In the genomic region with DNA sequence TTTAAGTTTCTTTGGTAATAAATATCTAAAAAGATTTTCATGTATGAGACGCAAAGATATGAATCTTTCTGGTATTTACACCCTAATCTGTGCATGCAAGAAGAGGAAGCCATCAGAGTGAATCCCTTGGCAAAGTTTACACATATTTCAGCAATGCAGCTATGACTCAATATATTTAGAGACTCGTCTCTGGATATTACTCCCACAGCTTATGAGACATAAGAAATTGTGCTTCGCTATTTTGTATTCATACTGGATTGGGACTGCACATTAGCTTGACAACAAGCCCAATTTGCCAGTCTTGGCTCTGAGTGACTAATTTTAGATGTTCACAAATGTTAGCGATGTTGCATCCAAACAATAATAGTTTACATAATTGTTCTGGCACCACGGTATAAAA, we compare ENCODE assay signal across 20 cellular contexts.
DNase-seq lines count a peak whose midpoint lies in the region; ATAC-seq and TF ChIP-seq lines count a peak whose summit lies in the region.
"Had no signal": no experiment of that assay in that cellular context is flagged by ENCODE, and none has a peak within 500 bp of the region (broad histone marks: within the 10 kb centered on the region; RNA-seq: fewer than 3 reads in every experiment).

No MANE protein-coding gene starts in this region.

- no peak overlapping the region for H3K27ac Mint-ChIP-seq in activated naive CD4-positive, alpha-beta T cell treated with anti-CD3 and anti-CD28 coated beads, Interleukin-2, amount 50 U/mL, for 72 hours
- H3K27ac Mint-ChIP-seq: activated CD8-positive, alpha-beta T cell treated with anti-CD3 and anti-CD28 coated beads, Interleukin-2, amount 10 ng/mL, durations not matched to agents 7 days and 5 days; activated naive CD8-positive, alpha-beta T cell treated with anti-CD3 and anti-CD28 coated beads, Interleukin-2, amount 50 U/mL, for 24 hours; T-cell had no signal

- no CpG with 5 or more reads among the region's 5 CpGs for WGBS in IMR-90 (ENCODE audit: extremely low coverage in 2 of 2, insufficient read length in 1 of 2), 2 experiments

- H3K14ac ChIP-seq in IMR-90 (replicated peaks; ENCODE audit: low read depth, low read length), result no peak overlapping the region

- no peak overlapping the region for H2BK15ac ChIP-seq in IMR-90 (ENCODE audit: low read depth, low read length)

- in situ Hi-C loops in IMR-90 (cut with MboI; ENCODE audit: low sequenced_read_pairs), result no loop called here

- H2AFZ ChIP-seq in IMR-90 (replicated peaks; ENCODE audit: low read length, poor library complexity), result no peak overlapping the region
- H2AFZ ChIP-seq: parathyroid adenoma had no signal

- no peaks in the 10 kb centered on the region for H3K36me3 ChIP-seq in IMR-90 (ENCODE audit: control insufficient read depth, insufficient read depth, low read length)
- H3K36me3 ChIP-seq: WERI-Rb-1 had no signal

- H3K79me1 ChIP-seq in IMR-90 (ENCODE audit: low read depth in 1 of 2, low read length in 2 of 2), result no peaks in the 10 kb centered on the region

- no peak overlapping the region for H4K8ac ChIP-seq in IMR-90 (ENCODE audit: low read depth in 2 of 2, low read length in 2 of 2)

- no peak for TF ChIP-seq CTCF in IMR-90 (conservative IDR thresholded peaks at IDR 0.05; ENCODE audit: low read depth, low read length)
- TF ChIP-seq CTCF in choroid plexus epithelial cell (conservative IDR thresholded peaks at IDR 0.05; ENCODE audit: low read depth, low read length), result no peak

- no peak overlapping the region for H3K4ac ChIP-seq in IMR-90 (ENCODE audit: low read depth, low read length)

- H3K9me3 Mint-ChIP-seq in activated naive CD4-positive, alpha-beta T cell treated with anti-CD3 and anti-CD28 coated beads, Interleukin-2, amount 50 U/mL, for 72 hours, result peaks cover 17 to 20% of the 10 kb centered on the region in 2 donors

- H3K56ac ChIP-seq in IMR-90 (ENCODE audit: extremely low read depth, insufficient read depth, low read length), result no peak overlapping the region

- H3K23ac ChIP-seq in IMR-90 (ENCODE audit: low read depth, low read length), result no peak overlapping the region

- intact Hi-C loops in IMR-90 (cut with micrococcal nuclease), result no loop called here

- H3K9me1 ChIP-seq in IMR-90 (ENCODE audit: insufficient read depth, low read length), result no peaks in the 10 kb centered on the region

- H2BK20ac ChIP-seq in IMR-90 (ENCODE audit: low read depth, low read length), result no peak overlapping the region

- TF ChIP-seq POLR2A in IMR-90 (IDR thresholded peaks at IDR 0.05; ENCODE audit: low read depth, low read length), result no peak

- TF ChIP-seq RAD21 in IMR-90 (IDR thresholded peaks at IDR 0.05; ENCODE audit: low read length), result no peak

- H2BK5ac ChIP-seq in IMR-90 (ENCODE audit: low read depth, low read length, poor library complexity, severe bottlenecking), result no peak overlapping the region

- no peaks in the 10 kb centered on the region for H3K27me3 ChIP-seq in IMR-90 (ENCODE audit: control insufficient read depth, insufficient read depth, low read length)

- no peak overlapping the region for H2BK120ac ChIP-seq in IMR-90 (ENCODE audit: low read depth, low read length)

- DNase-seq in AG08395 (ENCODE audit: low spot score) (peak; percentile 55), IMR-90 (peak; percentile 69), choroid plexus epithelial cell (ENCODE audit: low read depth) (peak; percentile 83), kidney tubule cell (ENCODE audit: low spot score) (peak; percentile 1), NCI-H2171 (lab: John Stamatoyannopoulos, UW) (no peak), NOMO-1 treated with dmso at 0.1 percent for 144 hours (lab: John Stamatoyannopoulos, UW; ENCODE audit: unreplicated experiment) (no peak)
- DNase-seq in activated naive CD4-positive, alpha-beta T cell treated with anti-CD3 and anti-CD28 coated beads, Interleukin-2, amount 50 U/mL, for 72 hours (ENCODE audit: low spot score in 2 of 2), result no peak
- DNase-seq: ACHN; activated CD8-positive, alpha-beta T cell treated with anti-CD3 and anti-CD28 coated beads, Interleukin-2, amount 10 ng/mL, durations not matched to agents 7 days and 5 days; activated naive CD8-positive, alpha-beta T cell treated with anti-CD3 and anti-CD28 coated beads, Interleukin-2, amount 50 U/mL, for 24 hours; Caco-2; GDM1; NCI-H2081; RPMI8226; stimulated activated CD4-positive, alpha-beta T cell treated with anti-CD3 and anti-CD28 coated beads, Interleukin-12 subunit alpha, Interleukin-12 subunit beta, amount 100 ng/mL, for 4 hours; stimulated activated naive CD4-positive, alpha-beta T cell; T-cell; WERI-Rb-1 had no signal

- no peak overlapping the region for H3K4me3 ChIP-seq in IMR-90 (ENCODE audit: insufficient read depth, low read depth, low read length)
- no peak overlapping the region for H3K4me3 ChIP-seq in choroid plexus epithelial cell (ENCODE audit: low read depth, low read length)

- BruUV-seq in IMR-90 (replicated peaks; lab: Mats Ljungman, UMichigan), result no TSS peak

- POLR2A ChIA-PET in IMR-90 (lab: Charles Lee; ENCODE audit: unreplicated experiment), result no interaction called here

- no peak overlapping the region for H3K27ac ChIP-seq in IMR-90 (ENCODE audit: insufficient read depth, low read length)
- H3K27ac ChIP-seq: parathyroid adenoma, WERI-Rb-1 had no signal

- ATAC-seq in IMR-90 (ENCODE audit: low read depth) (peak; percentile 80), HG03442 (IDR thresholded peaks at IDR 0.05; ENCODE audit: unreplicated experiment) (no peak)
- no peak for ATAC-seq in activated naive CD4-positive, alpha-beta T cell treated with anti-CD3 and anti-CD28 coated beads, Interleukin-2, amount 50 U/mL, for 72 hours
- ATAC-seq: activated CD8-positive, alpha-beta T cell treated with anti-CD3 and anti-CD28 coated beads, Interleukin-2, amount 10 ng/mL, durations not matched to agents 7 days and 5 days; activated naive CD8-positive, alpha-beta T cell treated with anti-CD3 and anti-CD28 coated beads, Interleukin-2, amount 50 U/mL, for 24 hours; T-cell had no signal

- H3K18ac ChIP-seq in IMR-90 (ENCODE audit: low read depth, low read length), result no peak overlapping the region

- CTCF ChIA-PET in IMR-90 (lab: Yijun Ruan, JAX), result no interaction called here

- H4K5ac ChIP-seq in IMR-90 (ENCODE audit: low read depth, low read length), result no peak overlapping the region

- H3K4me1 ChIP-seq in IMR-90 (ENCODE audit: control insufficient read depth, insufficient read depth, low read length), result peaks cover 2% of the 10 kb centered on the region; the same call in 1 of the 2 replicates
- H3K4me1 ChIP-seq: Caco-2, parathyroid adenoma had no signal

- H3K9ac ChIP-seq in IMR-90 (ENCODE audit: low read depth, low read length), result no peak overlapping the region
- H3K9ac ChIP-seq: parathyroid adenoma had no signal

- no peak overlapping the region for H2AK9ac ChIP-seq in IMR-90 (replicated peaks; ENCODE audit: low read depth, low read length, poor library complexity)

- no peak overlapping the region for H4K91ac ChIP-seq in IMR-90 (ENCODE audit: insufficient read depth, low read depth, low read length)

- no peak overlapping the region for H2AK5ac ChIP-seq in IMR-90 (ENCODE audit: low read depth, low read length)

- no peak overlapping the region; the same call in 1 of the 2 replicates for H3K4me2 ChIP-seq in IMR-90 (ENCODE audit: low read depth, low read length)

- no peaks in the 10 kb centered on the region for H3K36me3 Mint-ChIP-seq in activated naive CD4-positive, alpha-beta T cell treated with anti-CD3 and anti-CD28 coated beads, Interleukin-2, amount 50 U/mL, for 72 hours
- H3K36me3 Mint-ChIP-seq: T-cell had no signal

- dilution Hi-C loops in IMR-90 (cut with HindIII; ENCODE audit: low sequenced_read_pairs, unreplicated experiment), result no loop called here

- H4K20me1 ChIP-seq in IMR-90 (ENCODE audit: insufficient read depth, low read length), result no peaks in the 10 kb centered on the region

- no peaks in the 10 kb centered on the region for H3K9me3 ChIP-seq in IMR-90 (ENCODE audit: control insufficient read depth, insufficient read depth, low read length)
- H3K9me3 ChIP-seq: Caco-2 had no signal

TF ChIP-seq in IMR-90, 13 proteins besides CTCF, POLR2A, EP300 and RAD21:
- peak; percentile 60; the same call in 1 of the 2 replicates for TF ChIP-seq CEBPB (IDR thresholded peaks at IDR 0.05; ENCODE audit: low read depth, low read length)
- no peak for TF ChIP-seq MXI1 (IDR thresholded peaks at IDR 0.05; ENCODE audit: borderline replicate concordance, low read depth, low read length)

Comparison
In these comparisons a context has a peak if more than half of its experiments do, and no peak if none do; other contexts are left out.
1. DNase-seq: peak in AG08395 (single experiment), IMR-90 (single experiment), choroid plexus epithelial cell (single experiment) and kidney tubule cell (single experiment); none in NCI-H2171 (single experiment), NOMO-1 treated with dmso at 0.1 percent for 144 hours (single experiment) and activated naive CD4-positive, alpha-beta T cell treated with anti-CD3 and anti-CD28 coated beads, Interleukin-2, amount 50 U/mL, for 72 hours (0 of 2).